Comparison of ENCODE assay signal across 8 cellular contexts in genomic region chr15:60374209-60374608, GRCh38. TPM values are rescaled to one million over a fixed set of nuclear protein-coding genes. Genes with fewer than 3 reads are reported as not detected.
DNase-seq lines count a peak whose midpoint lies in the region; ATAC-seq and TF ChIP-seq lines count a peak whose summit lies in the region.

No MANE protein-coding gene starts in this region.

- H3K4me1 ChIP-seq in mesendoderm (ENCODE audit: control insufficient read depth, low read depth, low read length) (peaks cover 2% of the 10 kb centered on the region), thoracic aorta (ENCODE audit: control insufficient read depth in 1 of 2, low read depth in 2 of 2) (peaks cover 80 to 82% of the 10 kb centered on the region in 2 donors)

- no peaks in the 10 kb centered on the region for H3K9me3 ChIP-seq in thoracic aorta

- H2BK5ac ChIP-seq in mesendoderm (ENCODE audit: low read length) = no peak overlapping the region

- peaks cover 23% of the 10 kb centered on the region for H3K79me1 ChIP-seq in mesendoderm (ENCODE audit: low read length)

- H3K4ac ChIP-seq in mesendoderm (ENCODE audit: low read depth, low read length) = no peak overlapping the region

- H4K8ac ChIP-seq in mesendoderm (ENCODE audit: low read depth, low read length) = no peak overlapping the region

- H3K4me3 ChIP-seq in brain microvascular endothelial cell (ENCODE audit: low read depth, low read length) = no peak overlapping the region
- H3K4me3 ChIP-seq in mesendoderm (ENCODE audit: low read length) = no peak overlapping the region
- H3K4me3 ChIP-seq in thoracic aorta = no peak overlapping the region
- H3K4me3 ChIP-seq in H7 (ENCODE audit: insufficient read depth, low read depth, low read length) = no peak overlapping the region

- H3K79me2 ChIP-seq in mesendoderm (ENCODE audit: control insufficient read depth, insufficient read depth, low read length) = peaks cover 5% of the 10 kb centered on the region

- H3K9ac ChIP-seq in mesendoderm (ENCODE audit: low read length) = no peak overlapping the region

- no peak overlapping the region for H3K56ac ChIP-seq in mesendoderm (ENCODE audit: low read length)

- H3K4me2 ChIP-seq in mesendoderm (ENCODE audit: low read length) = no peak overlapping the region

- DNase-seq in NCI-H1436 (lab: John Stamatoyannopoulos, UW) = peak; percentile 82
- DNase-seq in NCI-H1436 treated with DMSO at 0.1 percent for 48 hours (lab: John Stamatoyannopoulos, UW) = no peak
- no peak for DNase-seq in brain microvascular endothelial cell
- no peak for DNase-seq in mesendoderm
- DNase-seq in thoracic aorta (ENCODE audit: low spot score) = no peak
- DNase-seq in NCI-H226 = no peak
- no peak for DNase-seq in inferior parietal cortex (ENCODE audit: extremely low spot score)
- no peak for DNase-seq in H7

- no peak overlapping the region for H2AK5ac ChIP-seq in mesendoderm (ENCODE audit: low read length)

- in situ Hi-C loops in brain microvascular endothelial cell (cut with HindIII; ENCODE audit: low pct_ligation_motif_present, low sequenced_read_pairs) = no loop called here

- H3K27me3 ChIP-seq in brain microvascular endothelial cell (replicated peaks) (no peaks in the 10 kb centered on the region), mesendoderm (ENCODE audit: insufficient read depth, low read length, poor library complexity) (no peaks in the 10 kb centered on the region), thoracic aorta (replicated peaks; ENCODE audit: insufficient read depth) (no peaks in the 10 kb centered on the region), H7 (ENCODE audit: control insufficient read depth, insufficient read depth, low read length) (no peaks in the 10 kb centered on the region)

- no peak overlapping the region for H3K18ac ChIP-seq in mesendoderm (ENCODE audit: low read length)

- H3K36me3 ChIP-seq in brain microvascular endothelial cell (replicated peaks) (peaks cover 91% of the 10 kb centered on the region), mesendoderm (ENCODE audit: control insufficient read depth, insufficient read depth, low read length) (peaks cover 10% of the 10 kb centered on the region), thoracic aorta (peaks cover 7% of the 10 kb centered on the region), H7 (replicated peaks; ENCODE audit: control insufficient read depth, insufficient read depth, low read length) (peaks cover 8% of the 10 kb centered on the region)

- TF ChIP-seq CTCF in brain microvascular endothelial cell (IDR thresholded peaks at IDR 0.05; ENCODE audit: low read depth, low read length, missing control alignments) (no peak), thoracic aorta (IDR thresholded peaks at IDR 0.05) (no peak)

- H3K23ac ChIP-seq in mesendoderm (ENCODE audit: low read length) = no peak overlapping the region

- no CpG with 5 or more reads among the region's 4 CpGs for WGBS in mesendoderm (ENCODE audit: extremely low coverage, insufficient coverage, low lambda C conversion rate)

- H2BK15ac ChIP-seq in mesendoderm (replicated peaks; ENCODE audit: low read depth) = no peak overlapping the region

- ATAC-seq in thoracic aorta (ENCODE audit: insufficient number of reproducible peaks, low FRiP score, low read depth) = no peak

- H3K27ac ChIP-seq in brain microvascular endothelial cell (peak overlapping the region; percentile 93), mesendoderm (ENCODE audit: low read depth, low read length) (peak overlapping the region; percentile 41), thoracic aorta (peak overlapping the region; percentile 91 to 92)

- no peak overlapping the region for H4K5ac ChIP-seq in mesendoderm (ENCODE audit: low read length)

- no peak overlapping the region for H2BK120ac ChIP-seq in mesendoderm (ENCODE audit: low read depth, low read length)

RNA-seq across cellular contexts. Expression of gene ANXA2, which starts 23.6 kb away (rescaled TPM):
- polyA plus RNA-seq in mesendoderm (2013, experiment 1 of 2) = 433 TPM
- polyA plus RNA-seq in mesendoderm (2013, experiment 2 of 2) = 451 TPM
- total RNA-seq in thoracic aorta = 100 to 1,000 TPM; 752 to 812 TPM
- 577 and 656 TPM in 2 replicates for total RNA-seq in H7 (2014; rRNA removed; shearing (Covaris generic))

Comparison
In these comparisons a context has a peak if more than half of its experiments do, and no peak if none do; other contexts are left out.
1. H3K27ac ChIP-seq: peak in every context shown above with its lines; median percentile 93 in brain microvascular endothelial cell; 92 in thoracic aorta; 41 in mesendoderm.